In the genomic region with DNA sequence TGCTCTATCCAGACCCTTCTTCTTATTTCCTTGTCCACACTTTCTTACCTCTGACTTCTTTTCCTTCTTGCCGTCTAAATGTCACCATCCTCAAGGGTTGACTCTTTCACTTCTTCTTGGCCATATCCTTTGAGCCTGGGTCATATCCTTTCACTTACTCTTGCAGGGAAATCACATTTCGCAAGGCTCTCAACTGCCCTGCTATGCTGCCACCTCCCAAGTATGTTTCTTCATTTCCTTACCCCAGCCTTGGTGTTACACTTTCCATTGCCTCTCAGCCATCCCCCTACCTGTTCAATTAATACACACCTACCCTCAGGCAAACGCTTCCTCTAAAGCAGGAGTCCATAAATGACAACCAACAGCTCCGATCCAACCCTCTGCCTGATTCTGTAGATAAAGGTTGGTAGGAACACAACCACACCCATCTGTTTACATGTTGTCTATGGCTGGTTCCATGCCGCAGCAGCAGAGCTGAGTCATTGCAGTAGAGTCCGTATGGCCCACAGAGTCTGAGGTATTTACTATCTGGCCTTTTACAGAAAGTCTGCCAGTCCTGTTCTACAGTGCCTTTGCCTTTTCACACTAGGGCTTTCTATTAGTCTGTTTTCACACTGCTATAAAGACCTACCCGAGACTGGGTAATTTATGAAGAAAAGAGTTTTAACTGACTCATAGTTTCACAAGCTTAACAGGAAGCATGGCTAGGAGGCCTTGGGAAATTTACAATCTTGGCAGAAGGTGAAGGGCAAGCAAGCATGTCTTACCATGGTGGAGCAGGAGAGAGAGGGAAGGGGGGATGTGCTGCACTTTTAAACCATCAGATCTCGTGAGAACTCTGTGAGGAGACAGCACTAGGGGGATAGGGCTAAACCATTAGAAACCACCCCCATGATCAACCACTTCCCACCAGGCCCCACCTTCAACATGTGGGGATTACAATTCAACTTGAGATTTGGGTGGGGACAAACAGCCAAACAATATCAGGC, we compare ENCODE assay signal across 10 cellular contexts.
A peak's percentile ranks its signal among the peaks of the same experiment; 100 is the strongest.
DNase-seq lines count a peak whose midpoint lies in the region; ATAC-seq and TF ChIP-seq lines count a peak whose summit lies in the region.
"Had no signal": no experiment of that assay in that cellular context is flagged by ENCODE, and none has a peak within 500 bp of the region (broad histone marks: within the 10 kb centered on the region; RNA-seq: fewer than 3 reads in every experiment).

No MANE protein-coding gene starts in this region.

- H3K9me3 Mint-ChIP-seq in activated T-helper 1 cell treated with anti-CD3 and anti-CD28 coated beads, Interleukin-12 subunit alpha, Interleukin-12 subunit beta, Interleukin-2, Interleukin-4 antibody, amounts not matched to agents 30 ng/mL and 10 ng/mL and 1 ng/mL, durations not matched to agents 14 hours and 24 hours and 36 hours, result peaks cover 13% of the 10 kb centered on the region
- H3K9me3 Mint-ChIP-seq in stimulated activated naive B cell treated with anti-CD40 and anti-IgM and Interleukin-4, amounts not matched to agents 10 μg/mL and 1 μg/mL and 100 μg/mL, for 72 hours, result peaks cover 0 to 3% of the 10 kb centered on the region in 2 donors

- H3K4me3 ChIP-seq in left ventricle myocardium inferior (no peak overlapping the region), brain microvascular endothelial cell (ENCODE audit: low read depth, low read length) (no peak overlapping the region)

- no peaks in the 10 kb centered on the region for H3K4me1 ChIP-seq in left ventricle myocardium inferior

- intact Hi-C loops in Right ventricle myocardium superior (cut with DNase I), result loop anchor here (10.0 kb wide), 1 partner anchor 436 kb away; no protein-coding TSS in a partner anchor
- intact Hi-C loops in left ventricle myocardium inferior (cut with micrococcal nuclease), result no loop called here
- intact Hi-C loops in activated T-helper 1 cell treated with anti-CD3 and anti-CD28 coated beads, Interleukin-12 subunit alpha, Interleukin-12 subunit beta, Interleukin-2, Interleukin-4 antibody, amounts not matched to agents 30 ng/mL and 10 ng/mL and 1 ng/mL, durations not matched to agents 14 hours and 24 hours and 36 hours (cut with micrococcal nuclease), result loop anchor here (5.0 kb wide), 1 partner anchor 86 kb away; no protein-coding TSS in a partner anchor

- H3K9me3 ChIP-seq in left ventricle myocardium inferior (replicated peaks), result no peaks in the 10 kb centered on the region

- no peak overlapping the region for H3K4me3 Mint-ChIP-seq in activated T-helper 1 cell treated with anti-CD3 and anti-CD28 coated beads, Interleukin-12 subunit alpha, Interleukin-12 subunit beta, Interleukin-2, Interleukin-4 antibody, amounts not matched to agents 30 ng/mL and 10 ng/mL and 1 ng/mL, durations not matched to agents 14 hours and 24 hours and 36 hours
- no peak overlapping the region for H3K4me3 Mint-ChIP-seq in stimulated activated naive B cell treated with anti-CD40 and anti-IgM and Interleukin-4, amounts not matched to agents 10 μg/mL and 1 μg/mL and 100 μg/mL, for 72 hours
- H3K4me3 Mint-ChIP-seq: naive thymus-derived CD8-positive, alpha-beta T cell had no signal

- H3K27me3 ChIP-seq in left ventricle myocardium inferior (ENCODE audit: low read depth), result peaks cover 3% of the 10 kb centered on the region
- H3K27me3 ChIP-seq in brain microvascular endothelial cell (replicated peaks), result no peaks in the 10 kb centered on the region

- TF ChIP-seq CTCF in left ventricle myocardium inferior (IDR thresholded peaks at IDR 0.05; ENCODE audit: borderline replicate concordance) (no peak), brain microvascular endothelial cell (IDR thresholded peaks at IDR 0.05; ENCODE audit: low read depth, low read length, missing control alignments) (no peak)

- H3K27ac ChIP-seq in left ventricle myocardium inferior (replicated peaks) (no peak overlapping the region), brain microvascular endothelial cell (no peak overlapping the region)

- H3K36me3 ChIP-seq in left ventricle myocardium inferior, result no peaks in the 10 kb centered on the region
- no peaks in the 10 kb centered on the region for H3K36me3 ChIP-seq in brain microvascular endothelial cell (replicated peaks)

- in situ Hi-C loops in brain microvascular endothelial cell (cut with HindIII; ENCODE audit: low pct_ligation_motif_present, low sequenced_read_pairs), result no loop called here

- no peaks in the 10 kb centered on the region for H3K27me3 Mint-ChIP-seq in activated T-helper 1 cell treated with anti-CD3 and anti-CD28 coated beads, Interleukin-12 subunit alpha, Interleukin-12 subunit beta, Interleukin-2, Interleukin-4 antibody, amounts not matched to agents 30 ng/mL and 10 ng/mL and 1 ng/mL, durations not matched to agents 14 hours and 24 hours and 36 hours (ENCODE audit: insufficient read depth)
- peaks cover 12% of the 10 kb centered on the region in 2 donors for H3K27me3 Mint-ChIP-seq in stimulated activated naive B cell treated with anti-CD40 and anti-IgM and Interleukin-4, amounts not matched to agents 10 μg/mL and 1 μg/mL and 100 μg/mL, for 72 hours

- DNase-seq in Right ventricle myocardium superior (no peak), left ventricle myocardium inferior (no peak), brain microvascular endothelial cell (no peak), mesenteric fat pad (ENCODE audit: low spot score) (no peak), superior temporal gyrus (ENCODE audit: extremely low spot score) (no peak)
- DNase-seq in activated T-helper 1 cell treated with anti-CD3 and anti-CD28 coated beads, Interleukin-12 subunit alpha, Interleukin-12 subunit beta, Interleukin-2, Interleukin-4 antibody, amounts not matched to agents 30 ng/mL and 10 ng/mL and 1 ng/mL, durations not matched to agents 14 hours and 24 hours and 36 hours (ENCODE audit: low spot score), result peak; percentile 16
- no peak for DNase-seq in stimulated activated naive B cell treated with anti-CD40 and anti-IgM and Interleukin-4, amounts not matched to agents 10 μg/mL and 1 μg/mL and 100 μg/mL, for 72 hours
- DNase-seq: naive thymus-derived CD8-positive, alpha-beta T cell; NCI-H510A had no signal

- H3K36me3 Mint-ChIP-seq in activated T-helper 1 cell treated with anti-CD3 and anti-CD28 coated beads, Interleukin-12 subunit alpha, Interleukin-12 subunit beta, Interleukin-2, Interleukin-4 antibody, amounts not matched to agents 30 ng/mL and 10 ng/mL and 1 ng/mL, durations not matched to agents 14 hours and 24 hours and 36 hours (ENCODE audit: low read depth), result peaks cover 2% of the 10 kb centered on the region
- no peaks in the 10 kb centered on the region for H3K36me3 Mint-ChIP-seq in stimulated activated naive B cell treated with anti-CD40 and anti-IgM and Interleukin-4, amounts not matched to agents 10 μg/mL and 1 μg/mL and 100 μg/mL, for 72 hours

- H3K4me1 Mint-ChIP-seq in activated T-helper 1 cell treated with anti-CD3 and anti-CD28 coated beads, Interleukin-12 subunit alpha, Interleukin-12 subunit beta, Interleukin-2, Interleukin-4 antibody, amounts not matched to agents 30 ng/mL and 10 ng/mL and 1 ng/mL, durations not matched to agents 14 hours and 24 hours and 36 hours (ENCODE audit: low read depth), result peaks cover 10% of the 10 kb centered on the region
- peaks cover 4 to 8% of the 10 kb centered on the region in 2 donors for H3K4me1 Mint-ChIP-seq in stimulated activated naive B cell treated with anti-CD40 and anti-IgM and Interleukin-4, amounts not matched to agents 10 μg/mL and 1 μg/mL and 100 μg/mL, for 72 hours

- no peak overlapping the region for H3K27ac Mint-ChIP-seq in activated T-helper 1 cell treated with anti-CD3 and anti-CD28 coated beads, Interleukin-12 subunit alpha, Interleukin-12 subunit beta, Interleukin-2, Interleukin-4 antibody, amounts not matched to agents 30 ng/mL and 10 ng/mL and 1 ng/mL, durations not matched to agents 14 hours and 24 hours and 36 hours
- H3K27ac Mint-ChIP-seq in stimulated activated naive B cell treated with anti-CD40 and anti-IgM and Interleukin-4, amounts not matched to agents 10 μg/mL and 1 μg/mL and 100 μg/mL, for 72 hours, result no peak overlapping the region
- H3K27ac Mint-ChIP-seq: naive thymus-derived CD8-positive, alpha-beta T cell had no signal

- peak; percentile 36 for ATAC-seq in Right ventricle myocardium superior (ENCODE audit: poor library complexity)
- ATAC-seq in HG03175 (IDR thresholded peaks at IDR 0.05; ENCODE audit: unreplicated experiment), result peak; percentile 55
- peak; percentile 36 to 50 for ATAC-seq in stimulated activated naive B cell treated with anti-CD40 and anti-IgM and Interleukin-4, amounts not matched to agents 10 μg/mL and 1 μg/mL and 100 μg/mL, for 72 hours (replicated peaks)
- ATAC-seq: naive thymus-derived CD8-positive, alpha-beta T cell had no signal
